Comparison of ENCODE assay signal across 8 cellular contexts in the genomic region with DNA sequence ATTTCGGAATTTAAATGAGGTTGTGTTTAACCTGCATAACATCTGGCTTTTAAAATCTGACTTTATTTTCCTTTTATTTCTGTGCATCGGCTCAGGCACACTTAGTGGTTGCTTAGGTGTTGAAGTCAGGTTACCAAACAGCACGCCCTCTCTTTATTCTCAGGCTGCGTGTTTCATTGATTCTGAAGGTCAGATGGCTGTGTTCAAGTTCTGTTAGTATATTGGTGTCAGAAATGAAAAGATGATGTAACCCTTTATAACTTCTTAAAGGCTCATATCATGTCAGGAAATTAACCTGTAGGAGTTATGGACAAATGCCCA.
DNase-seq lines count a peak whose midpoint lies in the region; ATAC-seq and TF ChIP-seq lines count a peak whose summit lies in the region.

No MANE protein-coding gene starts in this region.

- H3K27me3 Mint-ChIP-seq in activated T-cell treated with anti-CD3 and anti-CD28 coated beads, Interleukin-2, amount 50 U/mL, for 24 hours = no peaks in the 10 kb centered on the region
- peaks cover 7% of the 10 kb centered on the region for H3K27me3 Mint-ChIP-seq in nephron progenitor cell (ENCODE audit: low read depth, poor library complexity)

- no peak for DNase-seq in activated T-cell treated with anti-CD3 and anti-CD28 coated beads, Interleukin-2, amount 50 U/mL, for 24 hours
- no peak for DNase-seq in activated T-cell treated with anti-CD3 and anti-CD28 coated beads, Interleukin-2, amount 50 U/mL, for 48 hours
- DNase-seq in caudate nucleus (lab: John Stamatoyannopoulos, UW) (no peak), stomach (no peak), nephron progenitor cell (no peak), kidney glomerular epithelial cell (lab: John Stamatoyannopoulos, UW) (no peak), NCI-H82 treated with DMSO at 0.1 percent for 48 hours (lab: John Stamatoyannopoulos, UW; ENCODE audit: unreplicated experiment) (no peak)

- peaks cover 12% of the 10 kb centered on the region for H3K9me3 Mint-ChIP-seq in activated T-cell treated with anti-CD3 and anti-CD28 coated beads, Interleukin-2, amount 50 U/mL, for 24 hours
- peaks cover 17% of the 10 kb centered on the region for H3K9me3 Mint-ChIP-seq in nephron progenitor cell

- peak overlapping the region; percentile 95 for H3K27ac Mint-ChIP-seq in activated T-cell treated with anti-CD3 and anti-CD28 coated beads, Interleukin-2, amount 50 U/mL, for 24 hours
- H3K27ac Mint-ChIP-seq in nephron progenitor cell = no peak overlapping the region

- H3K27ac ChIP-seq in caudate nucleus (ENCODE audit: low read depth, low read length) (peak overlapping the region; percentile 67), stomach (peak overlapping the region in 3 of 5 donors; percentile 25 to 72 (median 53))

- H3K4me3 ChIP-seq in stomach = peak overlapping the region; percentile 4 to 35 (median 24)

- peaks cover 41% of the 10 kb centered on the region for H3K36me3 Mint-ChIP-seq in activated T-cell treated with anti-CD3 and anti-CD28 coated beads, Interleukin-2, amount 50 U/mL, for 24 hours (ENCODE audit: low read depth)
- peaks cover 5% of the 10 kb centered on the region for H3K36me3 Mint-ChIP-seq in nephron progenitor cell (ENCODE audit: low read depth)

- 59 to 70% (median 68%) methylated on average over 4 of the region's 4 CpGs for WGBS in stomach, 5 donors

- TF ChIP-seq POLR2A in stomach (IDR thresholded peaks at IDR 0.05) = no peak

- intact Hi-C loops in stomach (cut with DNase I; ENCODE audit: low total_unique reads) = no loop called here

- H3K9me3 ChIP-seq in stomach = no peaks in the 10 kb centered on the region

- H3K4me1 ChIP-seq in stomach = peaks cover 0 to 16% (median 6%) of the 10 kb centered on the region in 4 donors

- H3K4me3 Mint-ChIP-seq in activated T-cell treated with anti-CD3 and anti-CD28 coated beads, Interleukin-2, amount 50 U/mL, for 24 hours = peak overlapping the region; percentile 84
- H3K4me3 Mint-ChIP-seq in nephron progenitor cell = no peak overlapping the region

- ATAC-seq in HG03039 (IDR thresholded peaks at IDR 0.05; ENCODE audit: unreplicated experiment) = peak; percentile 19

- TF ChIP-seq CTCF in stomach (IDR thresholded peaks at IDR 0.05) (no peak), nephron progenitor cell (IDR thresholded peaks at IDR 0.05) (no peak)

- peaks cover 73% of the 10 kb centered on the region for H3K4me1 Mint-ChIP-seq in activated T-cell treated with anti-CD3 and anti-CD28 coated beads, Interleukin-2, amount 50 U/mL, for 24 hours (ENCODE audit: low read depth)
- peaks cover 5% of the 10 kb centered on the region for H3K4me1 Mint-ChIP-seq in nephron progenitor cell

- H3K27me3 ChIP-seq in stomach = no peaks in the 10 kb centered on the region

- no peaks in the 10 kb centered on the region for H3K36me3 ChIP-seq in stomach

- no peak for TF ChIP-seq EP300 in stomach (IDR thresholded peaks at IDR 0.05)
